13 cellular contexts compared by ENCODE assay signal in genomic region chr2:106664669-106665068, GRCh38.
DNase-seq lines count a peak whose midpoint lies in the region; ATAC-seq and TF ChIP-seq lines count a peak whose summit lies in the region.
"Had no signal": no experiment of that assay in that cellular context is flagged by ENCODE, and none has a peak within 500 bp of the region (broad histone marks: within the 10 kb centered on the region; RNA-seq: fewer than 3 reads in every experiment).

No MANE protein-coding gene starts in this region.

- no peak overlapping the region for H3K4me2 ChIP-seq in mesenchymal stem cell (ENCODE audit: low read length, poor library complexity, severe bottlenecking)

- no peak overlapping the region for H3K23ac ChIP-seq in mesenchymal stem cell (ENCODE audit: low read length in 2 of 2)

- TF ChIP-seq CTCF in GM12865 (IDR thresholded peaks at IDR 0.05; ENCODE audit: insufficient read depth, low read depth, low read length, missing control alignments) (no peak), upper lobe of right lung (IDR thresholded peaks at IDR 0.05) (no peak)

- H2BK120ac ChIP-seq in mesenchymal stem cell (ENCODE audit: low read depth, low read length): no peak overlapping the region

- 83% methylated on average over 1 of the region's 3 CpGs for WGBS in mesenchymal stem cell

- H3K79me1 ChIP-seq in mesenchymal stem cell (replicated peaks; ENCODE audit: low read length, poor library complexity, severe bottlenecking): no peaks in the 10 kb centered on the region

- no peak overlapping the region for H2BK15ac ChIP-seq in mesenchymal stem cell (ENCODE audit: low read depth, poor library complexity, severe bottlenecking)

- H3K14ac ChIP-seq in mesenchymal stem cell (ENCODE audit: low read length in 2 of 2): no peak overlapping the region

- H3K36me3 ChIP-seq in upper lobe of right lung (no peaks in the 10 kb centered on the region), mesenchymal stem cell (ENCODE audit: control insufficient read depth in 1 of 2, insufficient read depth in 2 of 2, low read depth in 1 of 2, low read length in 2 of 2) (no peaks in the 10 kb centered on the region)

- H4K8ac ChIP-seq in mesenchymal stem cell (ENCODE audit: low read length): no peak overlapping the region

- no peak overlapping the region for H3K4me3 ChIP-seq in GM12865 (ENCODE audit: low read depth, low read length)
- H3K4me3 ChIP-seq in upper lobe of right lung: no peak overlapping the region
- no peak overlapping the region for H3K4me3 ChIP-seq in mesenchymal stem cell (ENCODE audit: insufficient read depth in 1 of 2, low read depth in 1 of 2, low read length in 2 of 2)
- H3K4me3 ChIP-seq: GM23248 had no signal

- ATAC-seq in GM21360 (IDR thresholded peaks at IDR 0.05; ENCODE audit: unreplicated experiment) (peak; percentile 88), HG03039 (IDR thresholded peaks at IDR 0.05; ENCODE audit: unreplicated experiment) (peak; percentile 71), upper lobe of right lung (no peak)
- ATAC-seq: esophagus mucosa; naive thymus-derived CD8-positive, alpha-beta T cell had no signal

- DNase-seq in GM12865 (ENCODE audit: low read depth) (peak; percentile 7), NAMALWA (ENCODE audit: low spot score) (peak; percentile 63), upper lobe of right lung (no peak), HPDE6-E6E7 (ENCODE audit: extremely low spot score) (no peak), mesenchymal stem cell (no peak), NCI-H226 (no peak)
- DNase-seq: activated CD4-positive, alpha-beta T cell treated with anti-CD3 and anti-CD28 coated beads for 48 hours; activated gamma-delta T cell; GM23248; naive thymus-derived CD8-positive, alpha-beta T cell had no signal

- H2BK12ac ChIP-seq in mesenchymal stem cell (ENCODE audit: low read length in 2 of 2): no peak overlapping the region

- H3K9me3 ChIP-seq in upper lobe of right lung (no peaks in the 10 kb centered on the region), mesenchymal stem cell (ENCODE audit: control insufficient read depth, low read length) (no peaks in the 10 kb centered on the region)

- H3K27ac ChIP-seq in upper lobe of right lung: no peak overlapping the region
- H3K27ac ChIP-seq in mesenchymal stem cell (ENCODE audit: low read length, poor library complexity, severe bottlenecking): no peak overlapping the region
- H3K27ac ChIP-seq: GM23248 had no signal

- H3K4me1 ChIP-seq in upper lobe of right lung (no peaks in the 10 kb centered on the region), mesenchymal stem cell (ENCODE audit: control insufficient read depth, insufficient read depth, low read depth, low read length) (no peaks in the 10 kb centered on the region)

- no peak overlapping the region for H2BK5ac ChIP-seq in mesenchymal stem cell (ENCODE audit: low read depth, low read length, poor library complexity, severe bottlenecking)

- H3K9ac ChIP-seq in mesenchymal stem cell (ENCODE audit: low read length): no peak overlapping the region
- H3K9ac ChIP-seq: GM23248 had no signal

- no peak overlapping the region for H2AK5ac ChIP-seq in mesenchymal stem cell (ENCODE audit: low read length, severe bottlenecking)

- H3K4ac ChIP-seq in mesenchymal stem cell (ENCODE audit: low read depth in 1 of 2, low read length in 2 of 2): no peak overlapping the region

- no peak overlapping the region for H4K91ac ChIP-seq in mesenchymal stem cell (ENCODE audit: low read length)

- no peaks in the 10 kb centered on the region for H3K27me3 ChIP-seq in upper lobe of right lung
- no peaks in the 10 kb centered on the region for H3K27me3 ChIP-seq in mesenchymal stem cell (ENCODE audit: control insufficient read depth in 1 of 2, insufficient read depth in 1 of 2, low read length in 2 of 2)

- intact Hi-C loops in upper lobe of right lung (cut with DNase I): no loop called here

- H2AFZ ChIP-seq in mesenchymal stem cell (ENCODE audit: low read depth, low read length): no peak overlapping the region
- H2AFZ ChIP-seq: GM23248 had no signal

- no peak overlapping the region for H3K18ac ChIP-seq in mesenchymal stem cell (ENCODE audit: low read depth in 1 of 2, low read length in 2 of 2)

Comparison
In these comparisons a context has a peak if more than half of its experiments do, and no peak if none do; other contexts are left out.
1. DNase-seq: peak in GM12865 (single experiment) and NAMALWA (single experiment); none in upper lobe of right lung (single experiment), HPDE6-E6E7 (single experiment), mesenchymal stem cell (single experiment) and NCI-H226 (single experiment).